ENCODE assay signal across 14 cellular contexts in genomic region chr6:32096394-32097258, GRCh38. TPM values are rescaled to one million over a fixed set of nuclear protein-coding genes. Genes with fewer than 3 reads are reported as not detected.
DNase-seq lines count a peak whose midpoint lies in the region; ATAC-seq, FAIRE-seq and TF ChIP-seq lines count a peak whose summit lies in the region.
"Had no signal": no experiment of that assay in that cellular context is flagged by ENCODE, and none has a peak within 500 bp of the region (broad histone marks: within the 10 kb centered on the region; RNA-seq: fewer than 3 reads in every experiment).

No MANE protein-coding gene starts in this region.

- dilution Hi-C loops in IMR-90 (cut with HindIII; ENCODE audit: low sequenced_read_pairs, unreplicated experiment) (no loop called here), keratinocyte (cut with MboI; ENCODE audit: extremely low pct_ligation_motif_present, low sequenced_read_pairs) (no loop called here)

- H4K5ac ChIP-seq in IMR-90 (ENCODE audit: low read depth, low read length): no peak overlapping the region

- no peak overlapping the region for H3K56ac ChIP-seq in IMR-90 (ENCODE audit: extremely low read depth, insufficient read depth, low read length)

- H3K27ac ChIP-seq in IMR-90 (ENCODE audit: insufficient read depth, low read length) (no peak overlapping the region), keratinocyte (ENCODE audit: control insufficient read depth, insufficient read depth, low read length) (no peak overlapping the region), sigmoid colon (peak overlapping the region in 1 of 4 donors; percentile 15)
- H3K27ac ChIP-seq: SJSA1 had no signal

- no peak overlapping the region for H2BK120ac ChIP-seq in IMR-90 (ENCODE audit: low read depth, low read length)

- no peak overlapping the region for H4K91ac ChIP-seq in IMR-90 (ENCODE audit: insufficient read depth, low read depth, low read length)

- no peaks in the 10 kb centered on the region for H3K36me3 ChIP-seq in IMR-90 (ENCODE audit: control insufficient read depth, insufficient read depth, low read length)
- no peaks in the 10 kb centered on the region for H3K36me3 ChIP-seq in keratinocyte (ENCODE audit: control insufficient read depth in 2 of 2, extremely low read depth in 1 of 2, insufficient read depth in 2 of 2, low read length in 2 of 2)
- peaks cover 0 to 5% (median 0%) of the 10 kb centered on the region in 4 donors for H3K36me3 ChIP-seq in sigmoid colon
- H3K36me3 ChIP-seq: SJSA1 had no signal

- H3K4me2 ChIP-seq in IMR-90 (ENCODE audit: low read depth, low read length) (no peak overlapping the region), keratinocyte (ENCODE audit: control insufficient read depth, extremely low read depth, insufficient read depth, low read depth, low read length) (peak overlapping the region; percentile 37)

- H3K9ac ChIP-seq in IMR-90 (ENCODE audit: low read depth, low read length) (no peak overlapping the region), keratinocyte (ENCODE audit: control insufficient read depth, extremely low read depth, insufficient read depth, low read length) (no peak overlapping the region)

- H3K4me1 ChIP-seq in IMR-90 (ENCODE audit: control insufficient read depth, insufficient read depth, low read length) (peaks cover 24% of the 10 kb centered on the region), keratinocyte (ENCODE audit: control insufficient read depth, extremely low read depth, insufficient read depth, low read length) (peaks cover 5% of the 10 kb centered on the region), sigmoid colon (peaks cover 0 to 42% (median 36%) of the 10 kb centered on the region in 4 donors)

- no peak overlapping the region for H2BK15ac ChIP-seq in IMR-90 (ENCODE audit: low read depth, low read length)

- WGBS in IMR-90 (ENCODE audit: extremely low coverage in 2 of 2, insufficient read length in 1 of 2), 2 experiments: 32% methylated on average over 68 of the region's 90 CpGs; no CpG with 5 or more reads in 1 of the 2 experiments
- 17 to 31% methylated on average over 90 of the region's 90 CpGs for WGBS in sigmoid colon, 2 donors

- no peak overlapping the region for H2AK5ac ChIP-seq in IMR-90 (ENCODE audit: low read depth, low read length)

- H2BK20ac ChIP-seq in IMR-90 (ENCODE audit: low read depth, low read length): no peak overlapping the region

- H4K20me1 ChIP-seq in IMR-90 (ENCODE audit: insufficient read depth, low read length) (peaks cover 18% of the 10 kb centered on the region), keratinocyte (ENCODE audit: control insufficient read depth, extremely low read depth, insufficient read depth, low read length) (no peaks in the 10 kb centered on the region)

- no peak overlapping the region for H3K4me3 Mint-ChIP-seq in activated T-helper 17 cell treated with anti-CD3 and anti-CD28 coated beads, Interleukin-2, amount 50 U/mL, for 72 hours
- no peak overlapping the region for H3K4me3 Mint-ChIP-seq in stimulated activated effector memory CD8-positive, alpha-beta T cell treated with anti-CD3 and anti-CD28 coated beads, Interleukin-12 subunit alpha, Interleukin-12 subunit beta, amount 100 ng/mL, for 72 hours
- H3K4me3 Mint-ChIP-seq: activated B cell treated with CpG ODN at 0.5 μM for 24 hours; activated T-cell treated with anti-CD3 and anti-CD28 coated beads, Interleukin-2, amount 50 U/mL, for 24 hours; nephron progenitor cell had no signal

- H3K9me3 Mint-ChIP-seq in activated T-helper 17 cell treated with anti-CD3 and anti-CD28 coated beads, Interleukin-2, amount 50 U/mL, for 72 hours: no peaks in the 10 kb centered on the region
- H3K9me3 Mint-ChIP-seq in stimulated activated effector memory CD8-positive, alpha-beta T cell treated with anti-CD3 and anti-CD28 coated beads, Interleukin-12 subunit alpha, Interleukin-12 subunit beta, amount 100 ng/mL, for 72 hours: no peaks in the 10 kb centered on the region
- H3K9me3 Mint-ChIP-seq: activated B cell treated with CpG ODN at 0.5 μM for 24 hours; activated T-cell treated with anti-CD3 and anti-CD28 coated beads, Interleukin-2, amount 50 U/mL, for 24 hours; nephron progenitor cell had no signal

- POLR2A ChIA-PET in IMR-90 (lab: Charles Lee; ENCODE audit: unreplicated experiment): no interaction called here

- intact Hi-C loops in IMR-90 (cut with micrococcal nuclease): no loop called here
- intact Hi-C loops in sigmoid colon (cut with DNase I): no loop called here

- TF ChIP-seq EP300 in sigmoid colon (IDR thresholded peaks at IDR 0.05): no peak

- no peak overlapping the region for H2AK9ac ChIP-seq in IMR-90 (replicated peaks; ENCODE audit: low read depth, low read length, poor library complexity)

- H3K79me1 ChIP-seq in IMR-90 (ENCODE audit: low read depth in 1 of 2, low read length in 2 of 2): no peaks in the 10 kb centered on the region

- no peak for FAIRE-seq in keratinocyte (lab: Jason Lieb, UNC)
- FAIRE-seq: D721Med had no signal

- H3K79me2 ChIP-seq in keratinocyte (ENCODE audit: control insufficient read depth, insufficient read depth, low read length): no peaks in the 10 kb centered on the region

- H3K9me1 ChIP-seq in IMR-90 (ENCODE audit: insufficient read depth, low read length): peaks cover 25% of the 10 kb centered on the region
- H3K9me1 ChIP-seq in keratinocyte (ENCODE audit: control insufficient read depth, extremely low read depth, insufficient read depth, low read length): no peaks in the 10 kb centered on the region

- peaks cover 40% of the 10 kb centered on the region for H3K27me3 ChIP-seq in IMR-90 (ENCODE audit: control insufficient read depth, insufficient read depth, low read length)
- peaks cover 35% of the 10 kb centered on the region for H3K27me3 ChIP-seq in keratinocyte (ENCODE audit: control insufficient read depth, extremely low read depth, insufficient read depth, low read length)
- H3K27me3 ChIP-seq in sigmoid colon: peaks cover 9 to 34% (median 29%) of the 10 kb centered on the region in 3 donors

- H3K36me3 Mint-ChIP-seq in activated T-helper 17 cell treated with anti-CD3 and anti-CD28 coated beads, Interleukin-2, amount 50 U/mL, for 72 hours (ENCODE audit: low read depth): no peaks in the 10 kb centered on the region
- no peaks in the 10 kb centered on the region for H3K36me3 Mint-ChIP-seq in stimulated activated effector memory CD8-positive, alpha-beta T cell treated with anti-CD3 and anti-CD28 coated beads, Interleukin-12 subunit alpha, Interleukin-12 subunit beta, amount 100 ng/mL, for 72 hours

- no peak for ATAC-seq in IMR-90 (ENCODE audit: low read depth)
- ATAC-seq in activated T-helper 17 cell treated with anti-CD3 and anti-CD28 coated beads, Interleukin-2, amount 50 U/mL, for 72 hours (replicated peaks): peak; percentile 19
- ATAC-seq in stimulated activated effector memory CD8-positive, alpha-beta T cell treated with anti-CD3 and anti-CD28 coated beads, Interleukin-12 subunit alpha, Interleukin-12 subunit beta, amount 100 ng/mL, for 72 hours: peak; percentile 33
- ATAC-seq: HCT116 had no signal

- H2AFZ ChIP-seq in IMR-90 (replicated peaks; ENCODE audit: low read length, poor library complexity) (peak overlapping the region; percentile 36), keratinocyte (ENCODE audit: control insufficient read depth, low read length) (no peak overlapping the region)

- H4K8ac ChIP-seq in IMR-90 (ENCODE audit: low read depth in 2 of 2, low read length in 2 of 2): no peak overlapping the region

- no peak overlapping the region; the same call in 1 of the 2 replicates for H3K23ac ChIP-seq in IMR-90 (ENCODE audit: low read depth, low read length)

- TF ChIP-seq CTCF in IMR-90 (conservative IDR thresholded peaks at IDR 0.05; ENCODE audit: low read depth, low read length) (no peak), keratinocyte (optimal IDR thresholded peaks at IDR 0.05 in 1 of 3, IDR thresholded peaks at IDR 0.05 in 1 of 3, conservative IDR thresholded peaks at IDR 0.05 in 1 of 3; ENCODE audit: extremely low read depth in 1 of 3, insufficient read depth in 2 of 3, low read length in 3 of 3) (peak in 1 of 3 experiments; percentile 25), sigmoid colon (IDR thresholded peaks at IDR 0.05) (no peak)

- H3K4me1 Mint-ChIP-seq in activated T-helper 17 cell treated with anti-CD3 and anti-CD28 coated beads, Interleukin-2, amount 50 U/mL, for 72 hours: no peaks in the 10 kb centered on the region
- peaks cover 5% of the 10 kb centered on the region for H3K4me1 Mint-ChIP-seq in stimulated activated effector memory CD8-positive, alpha-beta T cell treated with anti-CD3 and anti-CD28 coated beads, Interleukin-12 subunit alpha, Interleukin-12 subunit beta, amount 100 ng/mL, for 72 hours

- H3K27me3 Mint-ChIP-seq in activated T-helper 17 cell treated with anti-CD3 and anti-CD28 coated beads, Interleukin-2, amount 50 U/mL, for 72 hours: peaks cover 31% of the 10 kb centered on the region

- CTCF ChIA-PET in IMR-90 (lab: Yijun Ruan, JAX): interaction anchor here (1.4 kb wide), 1 partner anchor 18 kb away, joined by 4 read pairs; no protein-coding TSS in a partner anchor

- no peak overlapping the region for H3K4ac ChIP-seq in IMR-90 (ENCODE audit: low read depth, low read length)

- DNase-seq in IMR-90 (no peak), keratinocyte (ENCODE audit: low read depth, low spot score) (no peak), GOT3 (lab: John Stamatoyannopoulos, UW) (no peak), foreskin melanocyte (no peak), sigmoid colon (no peak)
- no peak for DNase-seq in stimulated activated effector memory CD8-positive, alpha-beta T cell treated with anti-CD3 and anti-CD28 coated beads, Interleukin-12 subunit alpha, Interleukin-12 subunit beta, amount 100 ng/mL, for 72 hours (ENCODE audit: low spot score in 2 of 2)
- DNase-seq: activated B cell treated with CpG ODN at 0.5 μM for 24 hours; activated T-cell treated with anti-CD3 and anti-CD28 coated beads, Interleukin-2, amount 50 U/mL, for 24 hours; NCI-H510A; nephron progenitor cell had no signal

- TSS peak; percentile 36 for BruUV-seq in IMR-90 (replicated peaks; lab: Mats Ljungman, UMichigan)

- no peak overlapping the region for H3K27ac Mint-ChIP-seq in activated T-helper 17 cell treated with anti-CD3 and anti-CD28 coated beads, Interleukin-2, amount 50 U/mL, for 72 hours
- no peak overlapping the region for H3K27ac Mint-ChIP-seq in stimulated activated effector memory CD8-positive, alpha-beta T cell treated with anti-CD3 and anti-CD28 coated beads, Interleukin-12 subunit alpha, Interleukin-12 subunit beta, amount 100 ng/mL, for 72 hours
- H3K27ac Mint-ChIP-seq: activated B cell treated with CpG ODN at 0.5 μM for 24 hours; activated T-cell treated with anti-CD3 and anti-CD28 coated beads, Interleukin-2, amount 50 U/mL, for 24 hours; nephron progenitor cell had no signal

- H3K14ac ChIP-seq in IMR-90 (replicated peaks; ENCODE audit: low read depth, low read length): no peak overlapping the region

- H3K9me3 ChIP-seq in IMR-90 (ENCODE audit: control insufficient read depth, insufficient read depth, low read length) (no peaks in the 10 kb centered on the region; the same call in 1 of the 2 replicates), keratinocyte (ENCODE audit: control insufficient read depth, low read depth, low read length) (no peaks in the 10 kb centered on the region), sigmoid colon (no peaks in the 10 kb centered on the region)
- H3K9me3 ChIP-seq: SJSA1 had no signal

- no peak overlapping the region for H3K4me3 ChIP-seq in IMR-90 (ENCODE audit: insufficient read depth, low read depth, low read length)
- H3K4me3 ChIP-seq in keratinocyte (ENCODE audit: control insufficient read depth in 2 of 3, extremely low read depth in 1 of 3, insufficient read depth in 2 of 3, low read depth in 1 of 3, low read length in 3 of 3): peak overlapping the region in 1 of 3 experiments; percentile 17
- peak overlapping the region in 2 of 4 donors; percentile 32 to 35 for H3K4me3 ChIP-seq in sigmoid colon
- H3K4me3 ChIP-seq: SJSA1 had no signal

- in situ Hi-C loops in IMR-90 (cut with MboI; ENCODE audit: low sequenced_read_pairs): no loop called here

- TF ChIP-seq POLR2A in IMR-90 (IDR thresholded peaks at IDR 0.05; ENCODE audit: low read depth, low read length): no peak
- no peak for TF ChIP-seq POLR2A in sigmoid colon (IDR thresholded peaks at IDR 0.05)

- H2BK5ac ChIP-seq in IMR-90 (ENCODE audit: low read depth, low read length, poor library complexity, severe bottlenecking): no peak overlapping the region

- no peak for TF ChIP-seq RAD21 in IMR-90 (IDR thresholded peaks at IDR 0.05; ENCODE audit: low read length)

- no peak overlapping the region; the same call in 1 of the 2 replicates for H3K18ac ChIP-seq in IMR-90 (ENCODE audit: low read depth, low read length)

RNA-seq across cellular contexts. Expression of gene TNXB, which starts 12.5 kb away (rescaled TPM):
- total RNA-seq in IMR-90 (2012; rRNA removed) (under 0.01 TPM in 1 of 2 replicates, not detected in the other), sigmoid colon (100 to 1,000 TPM in 3 of 4 donors, 10 to 100 TPM in 1; 66.0 to 224 (median 116) TPM)
- polyA plus RNA-seq in IMR-90 (2012; rRNA removed) (0.05 and 0.42 TPM in 2 replicates), keratinocyte (0.02 to 0.25 TPM (median 0.06 TPM) in 3 replicates), sigmoid colon (10 to 100 TPM in 1 of 3 donors, 1 to 10 TPM in 2; 1.4 to 16.4 (median 7.2) TPM)
- 0.05 and 0.15 TPM in 2 replicates for polyA plus RNA-seq in IMR-90 (2012; cell fraction: cytosol; rRNA removed)
- 1.1 and 1.4 TPM in 2 replicates for polyA plus RNA-seq in IMR-90 (2012; cell fraction: nucleus; rRNA removed; ENCODE audit: low replicate concordance)
- total RNA-seq in activated T-helper 17 cell treated with anti-CD3 and anti-CD28 coated beads, Interleukin-2, amount 50 U/mL, for 72 hours: 10 to 100 TPM in 1 of 2 donors, 1 to 10 TPM in 1; 7.2 to 26.8 TPM
- polyA plus RNA-seq in keratinocyte (2011; ENCODE audit: low read depth): 1.2 TPM
- polyA plus RNA-seq in keratinocyte (2011; cell fraction: cytosol; rRNA removed): 0.01 TPM in 2 replicates
- polyA plus RNA-seq in keratinocyte (2011; cell fraction: nucleus; rRNA removed): 0.22 and 0.29 TPM in 2 replicates
- polyA plus RNA-seq in keratinocyte (2012; ENCODE audit: low replicate concordance): 0.17 and 1.5 TPM in 2 replicates
- under 0.01 to 0.43 TPM (median 0.30 TPM) in 3 replicates for polyA minus RNA-seq in keratinocyte
- not detected for polyA minus RNA-seq in keratinocyte (2011; cell fraction: cytosol; rRNA and poly(A)+ RNA removed)
- polyA minus RNA-seq in keratinocyte (2011; cell fraction: nucleus; rRNA and poly(A)+ RNA removed): 0.39 and 0.95 TPM in 2 replicates

RNA-seq across cellular contexts. Expression of gene ATF6B, which starts 31.4 kb away (rescaled TPM):
- total RNA-seq in IMR-90 (2012; rRNA removed) (5.3 and 7.9 TPM in 2 replicates), sigmoid colon (10 to 100 TPM; 24.5 to 73.4 (median 24.8) TPM)
- polyA plus RNA-seq in IMR-90 (2012; rRNA removed) (62.6 and 69.6 TPM in 2 replicates), keratinocyte (30.4 to 51.2 TPM (median 37.9 TPM) in 3 replicates), sigmoid colon (10 to 100 TPM; 10.9 to 93.6 (median 14.4) TPM)
- 53.8 and 64.7 TPM in 2 replicates for polyA plus RNA-seq in IMR-90 (2012; cell fraction: cytosol; rRNA removed)
- 85.2 and 131 TPM in 2 replicates for polyA plus RNA-seq in IMR-90 (2012; cell fraction: nucleus; rRNA removed; ENCODE audit: low replicate concordance)
- 10 to 100 TPM; 73.4 to 99.9 TPM for total RNA-seq in activated T-helper 17 cell treated with anti-CD3 and anti-CD28 coated beads, Interleukin-2, amount 50 U/mL, for 72 hours
- polyA plus RNA-seq in keratinocyte (2011; ENCODE audit: low read depth): 35.1 TPM
- polyA plus RNA-seq in keratinocyte (2011; cell fraction: cytosol; rRNA removed): 23.5 and 24.3 TPM in 2 replicates
- 132 and 149 TPM in 2 replicates for polyA plus RNA-seq in keratinocyte (2011; cell fraction: nucleus; rRNA removed)
- 46.0 and 46.4 TPM in 2 replicates for polyA plus RNA-seq in keratinocyte (2012; ENCODE audit: low replicate concordance)
- polyA minus RNA-seq in keratinocyte: 29.9 to 82.1 TPM (median 35.2 TPM) in 3 replicates
- polyA minus RNA-seq in keratinocyte (2011; cell fraction: cytosol; rRNA and poly(A)+ RNA removed): 23.4 TPM
- polyA minus RNA-seq in keratinocyte (2011; cell fraction: nucleus; rRNA and poly(A)+ RNA removed): 42.1 and 71.6 TPM in 2 replicates

RNA-seq across cellular contexts. Expression of gene FKBPL, which starts 33.5 kb away (rescaled TPM):
- total RNA-seq in IMR-90 (2012; rRNA removed): 5.8 and 5.9 TPM in 2 replicates
- 3.4 and 3.6 TPM in 2 replicates for polyA plus RNA-seq in IMR-90 (2012; rRNA removed)
- polyA plus RNA-seq in IMR-90 (2012; cell fraction: cytosol; rRNA removed): 2.6 and 3.3 TPM in 2 replicates
- polyA plus RNA-seq in IMR-90 (2012; cell fraction: nucleus; rRNA removed; ENCODE audit: low replicate concordance): 1.2 and 1.6 TPM in 2 replicates
- total RNA-seq in activated T-helper 17 cell treated with anti-CD3 and anti-CD28 coated beads, Interleukin-2, amount 50 U/mL, for 72 hours: 1 to 10 TPM; 7.4 to 9.3 TPM
- polyA plus RNA-seq in keratinocyte: 4.2 to 5.6 TPM (median 4.9 TPM) in 3 replicates
- polyA plus RNA-seq in keratinocyte (2011; ENCODE audit: low read depth): 1.9 TPM
- polyA plus RNA-seq in keratinocyte (2011; cell fraction: cytosol; rRNA removed): 2.7 and 3.7 TPM in 2 replicates
- 4.7 and 5.5 TPM in 2 replicates for polyA plus RNA-seq in keratinocyte (2011; cell fraction: nucleus; rRNA removed)
- polyA plus RNA-seq in keratinocyte (2012; ENCODE audit: low replicate concordance): 5.9 and 8.6 TPM in 2 replicates
- 2.2 to 6.9 TPM (median 3.8 TPM) in 3 replicates for polyA minus RNA-seq in keratinocyte
- polyA minus RNA-seq in keratinocyte (2011; cell fraction: cytosol; rRNA and poly(A)+ RNA removed): 1.9 TPM
- polyA minus RNA-seq in keratinocyte (2011; cell fraction: nucleus; rRNA and poly(A)+ RNA removed): 0.93 and 1.8 TPM in 2 replicates
- total RNA-seq in sigmoid colon: 1 to 10 TPM; 2.1 to 5.5 (median 4.2) TPM
- polyA plus RNA-seq in sigmoid colon: 10 to 100 TPM in 1 of 3 donors, 1 to 10 TPM in 2; 4.9 to 10.4 (median 6.0) TPM

RNA-seq across cellular contexts. Expression of gene PRRT1, which starts 55.1 kb away (rescaled TPM):
- total RNA-seq in IMR-90 (2012; rRNA removed) (not detected in 2 replicates), sigmoid colon (1 to 10 TPM; 1.8 to 6.1 (median 3.1) TPM)
- polyA plus RNA-seq in IMR-90 (2012; rRNA removed) (0.87 and 0.99 TPM in 2 replicates), keratinocyte (0.09 to 0.17 TPM (median 0.09 TPM) in 3 replicates), sigmoid colon (1 to 10 TPM in 2 of 3 donors, under 1 TPM in 1; 0.46 to 3.3 (median 1.8) TPM)
- 0.55 and 1.3 TPM in 2 replicates for polyA plus RNA-seq in IMR-90 (2012; cell fraction: cytosol; rRNA removed)
- polyA plus RNA-seq in IMR-90 (2012; cell fraction: nucleus; rRNA removed; ENCODE audit: low replicate concordance): 3.9 and 5.7 TPM in 2 replicates
- under 1 TPM; 0.17 to 0.29 TPM for total RNA-seq in activated T-helper 17 cell treated with anti-CD3 and anti-CD28 coated beads, Interleukin-2, amount 50 U/mL, for 72 hours
- polyA plus RNA-seq in keratinocyte (2011; ENCODE audit: low read depth): 0.39 TPM
- 0.05 and 0.08 TPM in 2 replicates for polyA plus RNA-seq in keratinocyte (2011; cell fraction: cytosol; rRNA removed)
- 0.74 and 1.0 TPM in 2 replicates for polyA plus RNA-seq in keratinocyte (2011; cell fraction: nucleus; rRNA removed)
- 0.38 and 0.66 TPM in 2 replicates for polyA plus RNA-seq in keratinocyte (2012; ENCODE audit: low replicate concordance)
- not detected in 3 replicates for polyA minus RNA-seq in keratinocyte
- polyA minus RNA-seq in keratinocyte (2011; cell fraction: cytosol; rRNA and poly(A)+ RNA removed): not detected
- not detected in 2 replicates for polyA minus RNA-seq in keratinocyte (2011; cell fraction: nucleus; rRNA and poly(A)+ RNA removed)
- total RNA-seq: activated B cell treated with CpG ODN at 0.5 μM for 24 hours, SJSA1 had no signal

RNA-seq across cellular contexts. Expression of gene PPT2, which starts 57.3 kb away (rescaled TPM):
- total RNA-seq in IMR-90 (2012; rRNA removed) (2.2 and 3.2 TPM in 2 replicates), sigmoid colon (100 to 1,000 TPM in 2 of 4 donors, 10 to 100 TPM in 2; 15.5 to 126 (median 62.7) TPM)
- polyA plus RNA-seq in IMR-90 (2012; rRNA removed) (16.2 and 18.7 TPM in 2 replicates), keratinocyte (15.0 to 21.0 TPM (median 15.6 TPM) in 3 replicates), sigmoid colon (10 to 100 TPM in 1 of 3 donors, 1 to 10 TPM in 2; 3.0 to 13.0 (median 5.4) TPM)
- 12.7 and 14.1 TPM in 2 replicates for polyA plus RNA-seq in IMR-90 (2012; cell fraction: cytosol; rRNA removed)
- polyA plus RNA-seq in IMR-90 (2012; cell fraction: nucleus; rRNA removed; ENCODE audit: low replicate concordance): 40.2 and 46.8 TPM in 2 replicates
- 10 to 100 TPM; 10.5 to 18.0 TPM for total RNA-seq in activated T-helper 17 cell treated with anti-CD3 and anti-CD28 coated beads, Interleukin-2, amount 50 U/mL, for 72 hours
- 2.6 TPM for polyA plus RNA-seq in keratinocyte (2011; ENCODE audit: low read depth)
- 10.4 and 11.0 TPM in 2 replicates for polyA plus RNA-seq in keratinocyte (2011; cell fraction: cytosol; rRNA removed)
- 34.1 and 43.3 TPM in 2 replicates for polyA plus RNA-seq in keratinocyte (2011; cell fraction: nucleus; rRNA removed)
- polyA plus RNA-seq in keratinocyte (2012; ENCODE audit: low replicate concordance): 9.0 and 18.8 TPM in 2 replicates
- 10.8 to 14.1 TPM (median 12.3 TPM) in 3 replicates for polyA minus RNA-seq in keratinocyte
- polyA minus RNA-seq in keratinocyte (2011; cell fraction: cytosol; rRNA and poly(A)+ RNA removed): 11.5 TPM
- 11.8 and 23.7 TPM in 2 replicates for polyA minus RNA-seq in keratinocyte (2011; cell fraction: nucleus; rRNA and poly(A)+ RNA removed)
